ENCODE assay signal across 23 cellular contexts in genomic region chr12:130222519-130223255, GRCh38.
"Had no signal": no experiment of that assay in that cellular context is flagged by ENCODE, and none has a peak within 500 bp of the region (broad histone marks: within the 10 kb centered on the region; RNA-seq: fewer than 3 reads in every experiment).

No MANE protein-coding gene starts in this region.

- DNase-seq: activated B cell treated with CpG ODN at 0.5 μM for 24 hours; activated CD4-positive, alpha-beta T cell treated with anti-CD3 and anti-CD28 coated beads, Interleukin-2, amount 10 ng/mL, durations not matched to agents 24 days and 14 days; activated CD8-positive, alpha-beta T cell treated with anti-CD3 and anti-CD28 coated beads for 36 hours; activated naive CD4-positive, alpha-beta T cell treated with anti-CD3 and anti-CD28 coated beads, Interleukin-2, amount 10 ng/mL, durations not matched to agents 7 days and 5 days; activated naive CD8-positive, alpha-beta T cell treated with anti-CD3 and anti-CD28 coated beads, Interleukin-2, amount 50 U/mL, for 24 hours; activated T-cell treated with anti-CD3 and anti-CD28 coated beads, Interleukin-2, amount 50 U/mL, for 24 hours; anterior cingulate cortex; brain microvascular endothelial cell; central memory CD4-positive, alpha-beta T cell; cortex of kidney; effector CD4-positive, alpha-beta T cell; heart right ventricle; islet precursor cell; left colon; natural killer cell; posterior cingulate gyrus; retina; spleen; stimulated activated naive B cell treated with anti-CD40 and anti-IgM and Interleukin-4, amounts not matched to agents 10 μg/mL and 1 μg/mL and 100 μg/mL, for 72 hours; SW 1271; T-helper 2 cell had no signal

- H3K36me3 Mint-ChIP-seq: activated naive CD4-positive, alpha-beta T cell treated with anti-CD3 and anti-CD28 coated beads, Interleukin-2, amount 10 ng/mL, durations not matched to agents 7 days and 5 days; natural killer cell; stimulated activated naive B cell treated with anti-CD40 and anti-IgM and Interleukin-4, amounts not matched to agents 10 μg/mL and 1 μg/mL and 100 μg/mL, for 72 hours had no signal

- H3K4me1 Mint-ChIP-seq: activated B cell treated with CpG ODN at 0.5 μM for 24 hours; activated CD4-positive, alpha-beta T cell treated with anti-CD3 and anti-CD28 coated beads, Interleukin-2, amount 10 ng/mL, durations not matched to agents 24 days and 14 days; activated naive CD4-positive, alpha-beta T cell treated with anti-CD3 and anti-CD28 coated beads, Interleukin-2, amount 10 ng/mL, durations not matched to agents 7 days and 5 days; activated naive CD8-positive, alpha-beta T cell treated with anti-CD3 and anti-CD28 coated beads, Interleukin-2, amount 50 U/mL, for 24 hours; natural killer cell; stimulated activated naive B cell treated with anti-CD40 and anti-IgM and Interleukin-4, amounts not matched to agents 10 μg/mL and 1 μg/mL and 100 μg/mL, for 72 hours had no signal

- H3K4me3 Mint-ChIP-seq: activated B cell treated with CpG ODN at 0.5 μM for 24 hours; activated CD4-positive, alpha-beta T cell treated with anti-CD3 and anti-CD28 coated beads, Interleukin-2, amount 10 ng/mL, durations not matched to agents 24 days and 14 days; activated CD8-positive, alpha-beta T cell treated with anti-CD3 and anti-CD28 coated beads for 36 hours; activated naive CD4-positive, alpha-beta T cell treated with anti-CD3 and anti-CD28 coated beads, Interleukin-2, amount 10 ng/mL, durations not matched to agents 7 days and 5 days; activated naive CD8-positive, alpha-beta T cell treated with anti-CD3 and anti-CD28 coated beads, Interleukin-2, amount 50 U/mL, for 24 hours; activated T-cell treated with anti-CD3 and anti-CD28 coated beads, Interleukin-2, amount 50 U/mL, for 24 hours; natural killer cell; stimulated activated naive B cell treated with anti-CD40 and anti-IgM and Interleukin-4, amounts not matched to agents 10 μg/mL and 1 μg/mL and 100 μg/mL, for 72 hours had no signal

- ATAC-seq: activated CD8-positive, alpha-beta T cell treated with anti-CD3 and anti-CD28 coated beads for 36 hours; activated naive CD8-positive, alpha-beta T cell treated with anti-CD3 and anti-CD28 coated beads, Interleukin-2, amount 50 U/mL, for 24 hours; gastroesophageal sphincter; heart right ventricle; left colon; stimulated activated naive B cell treated with anti-CD40 and anti-IgM and Interleukin-4, amounts not matched to agents 10 μg/mL and 1 μg/mL and 100 μg/mL, for 72 hours had no signal

- H3K27me3 Mint-ChIP-seq: activated B cell treated with CpG ODN at 0.5 μM for 24 hours had no signal

- H3K9me3 Mint-ChIP-seq: activated CD8-positive, alpha-beta T cell treated with anti-CD3 and anti-CD28 coated beads for 36 hours had no signal

- H3K27ac Mint-ChIP-seq: activated B cell treated with CpG ODN at 0.5 μM for 24 hours; activated CD4-positive, alpha-beta T cell treated with anti-CD3 and anti-CD28 coated beads, Interleukin-2, amount 10 ng/mL, durations not matched to agents 24 days and 14 days; activated CD8-positive, alpha-beta T cell treated with anti-CD3 and anti-CD28 coated beads for 36 hours; activated naive CD4-positive, alpha-beta T cell treated with anti-CD3 and anti-CD28 coated beads, Interleukin-2, amount 10 ng/mL, durations not matched to agents 7 days and 5 days; activated naive CD8-positive, alpha-beta T cell treated with anti-CD3 and anti-CD28 coated beads, Interleukin-2, amount 50 U/mL, for 24 hours; activated T-cell treated with anti-CD3 and anti-CD28 coated beads, Interleukin-2, amount 50 U/mL, for 24 hours; activated T-helper 2 cell treated with anti-CD3 and anti-CD28 coated beads, Interferon-gamma antibody, Interleukin-2, Interleukin-4, amounts not matched to agents 10 μg/mL and 5 μg/mL and 100 μg/mL, durations not matched to agents 14 hours and 24 hours and 36 hours; natural killer cell; stimulated activated naive B cell treated with anti-CD40 and anti-IgM and Interleukin-4, amounts not matched to agents 10 μg/mL and 1 μg/mL and 100 μg/mL, for 72 hours had no signal
